ENCODE assay signal across 8 cellular contexts in genomic region chr18:35042389-35043066, GRCh38. TPM values are rescaled to one million over a fixed set of nuclear protein-coding genes. Genes with fewer than 3 reads are reported as not detected.
A peak's percentile ranks its signal among the peaks of the same experiment; 100 is the strongest.
DNase-seq lines count a peak whose midpoint lies in the region; ATAC-seq and TF ChIP-seq lines count a peak whose summit lies in the region.

No MANE protein-coding gene starts in this region.

- H3K4me3 Mint-ChIP-seq in activated T-cell treated with anti-CD3 and anti-CD28 coated beads, Interleukin-2, amount 50 U/mL, for 24 hours: peak overlapping the region; percentile 96
- peak overlapping the region; percentile 89 to 98 (median 90) for H3K4me3 Mint-ChIP-seq in T-cell

- peaks cover 38% of the 10 kb centered on the region for H3K79me2 ChIP-seq in fibroblast of lung (ENCODE audit: control insufficient read depth, insufficient read depth, low read length)

- H3K9ac ChIP-seq in fibroblast of lung (ENCODE audit: insufficient read depth, low read length): no peak overlapping the region

- peaks cover 82% of the 10 kb centered on the region for H3K4me1 Mint-ChIP-seq in activated T-cell treated with anti-CD3 and anti-CD28 coated beads, Interleukin-2, amount 50 U/mL, for 24 hours (ENCODE audit: low read depth)
- H3K4me1 Mint-ChIP-seq in T-cell: peaks cover 74 to 89% (median 78%) of the 10 kb centered on the region in 3 donors

- peaks cover 17% of the 10 kb centered on the region for H3K4me1 ChIP-seq in fibroblast of lung (ENCODE audit: control insufficient read depth, extremely low read depth, insufficient read depth, low read length)

- POLR2A ChIA-PET in T-cell (lab: Charles Lee): interaction anchor here (0.6 to 4.9 kb wide), 19 partner anchors 14 to 927 kb away, joined by 3 to 161 read pairs (median 3); partner anchors contain the start of genes INO80C (in 1 of the 2), ZNF24 (in 1 of the 2), ZNF397 (in 1 of the 2) and ZSCAN30 (in 1 of the 2)

- no peaks in the 10 kb centered on the region for H3K27me3 ChIP-seq in fibroblast of lung (ENCODE audit: control insufficient read depth, insufficient read depth, low read length)

- H3K4me3 ChIP-seq in fibroblast of lung (replicated peaks in 1 of 4; ENCODE audit: control extremely low read depth in 1 of 4, insufficient read depth in 1 of 4, low read depth in 3 of 4, low read length in 4 of 4): peak overlapping the region; percentile 90 to 96 (median 94)

- H3K4me2 ChIP-seq in fibroblast of lung (ENCODE audit: extremely low read depth, insufficient read depth, low read length): peak overlapping the region; percentile 89

- CTCF ChIA-PET in T-cell (lab: Charles Lee): interaction anchor here (0.7 to 7.5 kb wide), 10 partner anchors 9 to 80 kb away, joined by 3 to 152 read pairs (median 4); no protein-coding TSS in a partner anchor

- H3K27me3 Mint-ChIP-seq in activated T-cell treated with anti-CD3 and anti-CD28 coated beads, Interleukin-2, amount 50 U/mL, for 24 hours: no peaks in the 10 kb centered on the region
- H3K27me3 Mint-ChIP-seq in T-cell: no peaks in the 10 kb centered on the region

- no peaks in the 10 kb centered on the region for H3K36me3 ChIP-seq in fibroblast of lung (ENCODE audit: control insufficient read depth, insufficient read depth, low read length)

- peak overlapping the region; percentile 99 for H3K27ac Mint-ChIP-seq in activated T-cell treated with anti-CD3 and anti-CD28 coated beads, Interleukin-2, amount 50 U/mL, for 24 hours
- peak overlapping the region; percentile 96 to 98 for H3K27ac Mint-ChIP-seq in T-cell

- DNase-seq in activated T-cell treated with anti-CD3 and anti-CD28 coated beads, Interleukin-2, amount 50 U/mL, for 24 hours: no peak
- DNase-seq in activated T-cell treated with anti-CD3 and anti-CD28 coated beads, Interleukin-2, amount 50 U/mL, for 48 hours: no peak
- DNase-seq in T-cell (peak in 13 of 34 experiments; percentile 19 to 52 (median 31)), fibroblast of lung (ENCODE audit: low read depth in 2 of 2) (peak in 1 of 2 donors; percentile 26), pulmonary artery endothelial cell (ENCODE audit: low read depth, low spot score) (peak; percentile 48), cerebellar nuclear complex (lab: John Stamatoyannopoulos, UW) (no peak), SK-N-DZ (ENCODE audit: low spot score) (no peak)
- DNase-seq in stimulated activated CD4-positive, alpha-beta T cell treated with anti-CD3 and anti-CD28 coated beads, Interleukin-12 subunit alpha, Interleukin-12 subunit beta, amount 100 ng/mL, for 4 hours: no peak

- H4K20me1 ChIP-seq in fibroblast of lung (ENCODE audit: control insufficient read depth, extremely low read depth, insufficient read depth, low read length): peaks cover 1% of the 10 kb centered on the region

- peak; percentile 46 to 63 (median 51) for ATAC-seq in T-cell (replicated peaks in 1 of 4)

- H3K27ac ChIP-seq in fibroblast of lung (ENCODE audit: insufficient read depth, low read length): peak overlapping the region; percentile 91

- no peaks in the 10 kb centered on the region for H3K9me3 Mint-ChIP-seq in activated T-cell treated with anti-CD3 and anti-CD28 coated beads, Interleukin-2, amount 50 U/mL, for 24 hours
- H3K9me3 Mint-ChIP-seq in T-cell: no peaks in the 10 kb centered on the region

- H3K36me3 Mint-ChIP-seq in activated T-cell treated with anti-CD3 and anti-CD28 coated beads, Interleukin-2, amount 50 U/mL, for 24 hours (ENCODE audit: low read depth): peaks cover 13% of the 10 kb centered on the region
- H3K36me3 Mint-ChIP-seq in T-cell: no peaks in the 10 kb centered on the region

- no peaks in the 10 kb centered on the region for H3K9me3 ChIP-seq in fibroblast of lung (ENCODE audit: control insufficient read depth, insufficient read depth, low read depth, low read length)

- no peak for TF ChIP-seq CTCF in fibroblast of lung (conservative IDR thresholded peaks at IDR 0.05 in 1 of 2, IDR thresholded peaks at IDR 0.05 in 1 of 2; ENCODE audit: low read depth in 1 of 2, low read length in 2 of 2)

- no peak overlapping the region for H2AFZ ChIP-seq in fibroblast of lung (ENCODE audit: low read length)

RNA-seq across cellular contexts. Expression of gene MAPRE2, which starts 1.3 kb away (rescaled TPM):
- total RNA-seq in T-cell (10 to 100 TPM; 45.6 to 96.7 (median 53.9) TPM), fibroblast of lung (8.2 and 18.5 TPM in 2 replicates), pulmonary artery endothelial cell (39.4 and 67.6 TPM in 2 replicates)
- polyA plus RNA-seq in fibroblast of lung: 88.1 and 95.6 TPM in 2 replicates
- polyA plus RNA-seq in fibroblast of lung (2012): 36.1 and 39.0 TPM in 2 replicates
- 36.0 and 39.2 TPM in 2 replicates for polyA minus RNA-seq in fibroblast of lung (ENCODE audit: low replicate concordance)
- 20.1 and 20.2 TPM in 2 replicates for polyA plus RNA-seq in SK-N-DZ (2014; cell fraction: cytosol; rRNA removed)
- polyA plus RNA-seq in SK-N-DZ (2014; cell fraction: nucleus; rRNA removed): 12.3 and 16.4 TPM in 2 replicates
